Comparison of ENCODE assay signal across 3 cellular contexts in genomic region chr2:131391471-131391870, GRCh38. TPM values are rescaled to one million over a fixed set of nuclear protein-coding genes. Genes with fewer than 3 reads are reported as not detected.
"Had no signal": no experiment of that assay in that cellular context is flagged by ENCODE, and none has a peak within 500 bp of the region (broad histone marks: within the 10 kb centered on the region; RNA-seq: fewer than 3 reads in every experiment).

No MANE protein-coding gene starts in this region.

RNA-seq across cellular contexts. Expression of gene RAB6D, which starts 27.5 kb away (rescaled TPM):
- total RNA-seq: GM23338, H9, IMR-90 had no signal
- polyA plus RNA-seq: IMR-90 had no signal
